In genomic region chr3:126474498-126475410, GRCh38 we compare ENCODE assay signal across 8 cellular contexts. TPM values are rescaled to one million over a fixed set of nuclear protein-coding genes. Genes with fewer than 3 reads are reported as not detected.
DNase-seq lines count a peak whose midpoint lies in the region; ATAC-seq and TF ChIP-seq lines count a peak whose summit lies in the region.

No MANE protein-coding gene starts in this region.

- H3K4me3 ChIP-seq in Caco-2 (ENCODE audit: low read depth, low read length) = peak overlapping the region; percentile 72
- peak overlapping the region; percentile 79 for H3K4me3 ChIP-seq in SJCRH30
- peak overlapping the region; percentile 78 for H3K4me3 ChIP-seq in astrocyte of the spinal cord (ENCODE audit: low read depth, low read length)

- in situ Hi-C loops in astrocyte of the spinal cord (cut with HindIII; ENCODE audit: low sequenced_read_pairs) = no loop called here

- no peak for TF ChIP-seq CTCF in Caco-2 (IDR thresholded peaks at IDR 0.05; ENCODE audit: insufficient read depth in 1 of 2, low read depth in 1 of 2, low read length in 1 of 2, severe bottlenecking in 1 of 2, unreplicated experiment in 1 of 2)
- no peak for TF ChIP-seq CTCF in astrocyte of the spinal cord (IDR thresholded peaks at IDR 0.05; ENCODE audit: low read depth, low read length)

- BruUV-seq in Caco-2 (replicated peaks; lab: Mats Ljungman, UMichigan) = no TSS peak

- peak; percentile 28 for ATAC-seq in HG03175 (IDR thresholded peaks at IDR 0.05; ENCODE audit: unreplicated experiment)

- H3K27me3 ChIP-seq in Caco-2 (replicated peaks; ENCODE audit: control insufficient read depth, insufficient read depth, low read length) (no peaks in the 10 kb centered on the region), SJCRH30 (no peaks in the 10 kb centered on the region)

- POLR2A ChIA-PET in Caco-2 (lab: Charles Lee) = interaction anchor here (1.4 kb wide), 1 partner anchor 54 kb away, joined by 3 read pairs; no protein-coding TSS in a partner anchor

- peaks cover 3% of the 10 kb centered on the region; the same call in 1 of the 2 replicates for H3K36me3 ChIP-seq in Caco-2 (ENCODE audit: control insufficient read depth, insufficient read depth, low read length)
- peaks cover 17% of the 10 kb centered on the region for H3K36me3 ChIP-seq in SJCRH30

- no peaks in the 10 kb centered on the region for H3K27me3 Mint-ChIP-seq in Caco-2 (ENCODE audit: insufficient read depth, unreplicated experiment)

- H3K36me3 Mint-ChIP-seq in Caco-2 (ENCODE audit: insufficient read depth, unreplicated experiment) = peaks cover 39% of the 10 kb centered on the region

- CTCF ChIA-PET in Caco-2 (lab: Charles Lee) = interaction anchor here (0.6 to 1.5 kb wide), 5 partner anchors 15 to 1352 kb away, joined by 3 to 4 read pairs (median 3); no protein-coding TSS in a partner anchor

- no peaks in the 10 kb centered on the region for H3K9me3 Mint-ChIP-seq in Caco-2 (ENCODE audit: unreplicated experiment)

- intact Hi-C loops in Caco-2 (cut with micrococcal nuclease; ENCODE audit: unreplicated experiment) = loop anchor here (10.0 kb wide), 1 partner anchor 210 kb away; no protein-coding TSS in a partner anchor

- H3K9me3 ChIP-seq in Caco-2 (no peaks in the 10 kb centered on the region), SJCRH30 (replicated peaks) (no peaks in the 10 kb centered on the region)

- peaks cover 21% of the 10 kb centered on the region for H3K4me1 Mint-ChIP-seq in Caco-2 (ENCODE audit: low read depth, unreplicated experiment)

- H3K4me1 ChIP-seq in Caco-2 = peaks cover 17% of the 10 kb centered on the region
- H3K4me1 ChIP-seq in SJCRH30 = peaks cover 20% of the 10 kb centered on the region

- H3K4me3 Mint-ChIP-seq in Caco-2 (ENCODE audit: unreplicated experiment) = peak overlapping the region; percentile 75

- no peak overlapping the region for H3K27ac ChIP-seq in SJCRH30

- DNase-seq in Caco-2 (peak; percentile 60 to 63), GM19238 (ENCODE audit: insufficient read length, low spot score) (peak; percentile 47), SJCRH30 (peak; percentile 30 to 33), astrocyte of the spinal cord (ENCODE audit: low read depth, low spot score) (peak; percentile 51), iPS-NIHi7 (ENCODE audit: extremely low spot score) (peak; percentile 37), kidney glomerular epithelial cell (lab: John Stamatoyannopoulos, UW) (no peak)
- peak; percentile 56 for DNase-seq in stimulated activated CD4-positive, alpha-beta T cell treated with anti-CD3 and anti-CD28 coated beads, Interleukin-15, amount 100 ng/mL, for 24 hours

- H3K27ac Mint-ChIP-seq in Caco-2 (ENCODE audit: unreplicated experiment) = no peak overlapping the region

RNA-seq across cellular contexts. Expression of gene ZXDC, which starts 0.9 kb away (rescaled TPM):
- 28.1 and 28.7 TPM in 2 replicates for total RNA-seq in Caco-2 (2022)
- 15.9 and 17.2 TPM in 2 replicates for total RNA-seq in SJCRH30 (2014; rRNA removed; shearing (Covaris generic))

RNA-seq across cellular contexts. Expression of gene UROC1, which starts 42.8 kb away (rescaled TPM):
- not detected in 2 replicates for total RNA-seq in Caco-2 (2022)
- total RNA-seq in SJCRH30 (2014; rRNA removed; shearing (Covaris generic)) = not detected in 2 replicates

RNA-seq across cellular contexts. Expression of gene CHST13, which starts 49.2 kb away (rescaled TPM):
- total RNA-seq in Caco-2 (2022) = 17.0 and 25.3 TPM in 2 replicates
- total RNA-seq in SJCRH30 (2014; rRNA removed; shearing (Covaris generic)) = not detected in 2 replicates

Comparison
In these comparisons a context has a peak if more than half of its experiments do, and no peak if none do; other contexts are left out.
1. RNA of gene CHST13, which starts 49.2 kb away (total RNA-seq): 17.0 to 25.3 TPM in Caco-2; not detected in SJCRH30; every median in the first group is over 10 times any median in the second.
2. Peak in every context shown above with its lines, with median percentiles within 50 percentile points of each other: H3K4me3 ChIP-seq.